Comparison of ENCODE assay signal across 14 cellular contexts in genomic region chr10:1516492-1517224, GRCh38.
"Had no signal": no experiment of that assay in that cellular context is flagged by ENCODE, and none has a peak within 500 bp of the region (broad histone marks: within the 10 kb centered on the region; RNA-seq: fewer than 3 reads in every experiment).

No MANE protein-coding gene starts in this region.

- H3K4me3 Mint-ChIP-seq: activated naive CD4-positive, alpha-beta T cell treated with anti-CD3 and anti-CD28 coated beads, Interleukin-2, amount 50 U/mL, for 24 hours; natural killer cell; stimulated activated memory B cell treated with anti-CD40 and anti-IgM and Interleukin-4, amounts not matched to agents 10 μg/mL and 1 μg/mL and 100 μg/mL, for 72 hours had no signal

- H3K9me3 ChIP-seq: breast epithelium, esophagus squamous epithelium, spleen, upper lobe of right lung had no signal

- H3K27ac ChIP-seq: breast epithelium, esophagus squamous epithelium, spleen, upper lobe of right lung, VCaP had no signal

- DNase-seq: activated CD4-positive, alpha-beta T cell treated with anti-CD3 and anti-CD28 coated beads for 1 hour; activated CD8-positive, alpha-beta memory T cell treated with anti-CD3 and anti-CD28 coated beads for 24 hours; activated gamma-delta T cell; cerebellar nuclear complex; effector CD4-positive, alpha-beta T cell; esophagus squamous epithelium; natural killer cell; spleen; stimulated activated CD4-positive, alpha-beta T cell treated with anti-CD3 and anti-CD28 coated beads, Interleukin-4, amount 100 ng/mL, for 4 hours; upper lobe of right lung had no signal

- H3K27me3 Mint-ChIP-seq: stimulated activated memory B cell treated with anti-CD40 and anti-IgM and Interleukin-4, amounts not matched to agents 10 μg/mL and 1 μg/mL and 100 μg/mL, for 72 hours had no signal

- ATAC-seq: natural killer cell; stimulated activated memory B cell treated with anti-CD40 and anti-IgM and Interleukin-4, amounts not matched to agents 10 μg/mL and 1 μg/mL and 100 μg/mL, for 72 hours; upper lobe of right lung had no signal

- H3K27me3 ChIP-seq: esophagus squamous epithelium, upper lobe of right lung had no signal

- H3K27ac Mint-ChIP-seq: activated naive CD4-positive, alpha-beta T cell treated with anti-CD3 and anti-CD28 coated beads, Interleukin-2, amount 50 U/mL, for 24 hours; natural killer cell; stimulated activated memory B cell treated with anti-CD40 and anti-IgM and Interleukin-4, amounts not matched to agents 10 μg/mL and 1 μg/mL and 100 μg/mL, for 72 hours had no signal

- H3K36me3 Mint-ChIP-seq: activated naive CD4-positive, alpha-beta T cell treated with anti-CD3 and anti-CD28 coated beads, Interleukin-2, amount 50 U/mL, for 24 hours; natural killer cell; stimulated activated memory B cell treated with anti-CD40 and anti-IgM and Interleukin-4, amounts not matched to agents 10 μg/mL and 1 μg/mL and 100 μg/mL, for 72 hours had no signal

- H3K4me3 ChIP-seq: breast epithelium, esophagus squamous epithelium, spleen, upper lobe of right lung had no signal

- H3K4me1 Mint-ChIP-seq: activated naive CD4-positive, alpha-beta T cell treated with anti-CD3 and anti-CD28 coated beads, Interleukin-2, amount 50 U/mL, for 24 hours; natural killer cell had no signal

- H3K4me1 ChIP-seq: breast epithelium, esophagus squamous epithelium, spleen, upper lobe of right lung had no signal

- H3K36me3 ChIP-seq: breast epithelium, esophagus squamous epithelium, spleen, upper lobe of right lung had no signal

- H3K9me3 Mint-ChIP-seq: activated naive CD4-positive, alpha-beta T cell treated with anti-CD3 and anti-CD28 coated beads, Interleukin-2, amount 50 U/mL, for 24 hours; natural killer cell; stimulated activated memory B cell treated with anti-CD40 and anti-IgM and Interleukin-4, amounts not matched to agents 10 μg/mL and 1 μg/mL and 100 μg/mL, for 72 hours had no signal
